In genomic region chr17:77428901-77429734, GRCh38 we compare ENCODE assay signal across 8 cellular contexts.
DNase-seq lines count a peak whose midpoint lies in the region; ATAC-seq and TF ChIP-seq lines count a peak whose summit lies in the region.

No MANE protein-coding gene starts in this region.

- no peaks in the 10 kb centered on the region for H4K20me1 ChIP-seq in OCI-LY3 (ENCODE audit: insufficient read depth, low read length)

- no peak for ATAC-seq in gastroesophageal sphincter
- no peak for ATAC-seq in GM21447 (IDR thresholded peaks at IDR 0.05; ENCODE audit: unreplicated experiment)

- H3K9me3 ChIP-seq in OCI-LY3 (ENCODE audit: insufficient read depth, low read length) (no peaks in the 10 kb centered on the region; the same call in 1 of the 2 replicates), gastroesophageal sphincter (no peaks in the 10 kb centered on the region)

- H3K27ac ChIP-seq in OCI-LY3 (ENCODE audit: low read length) (no peak overlapping the region), gastroesophageal sphincter (peak overlapping the region; percentile 91 to 99 (median 96))

- TF ChIP-seq POLR2A in gastroesophageal sphincter (IDR thresholded peaks at IDR 0.05), result no peak

- no peaks in the 10 kb centered on the region for H3K79me2 ChIP-seq in OCI-LY3 (ENCODE audit: low read length)

- TF ChIP-seq EP300 in gastroesophageal sphincter (IDR thresholded peaks at IDR 0.05), result no peak

- H3K4me1 ChIP-seq in OCI-LY3 (ENCODE audit: low read length) (peaks cover 38% of the 10 kb centered on the region), gastroesophageal sphincter (peaks cover 20 to 100% (median 83%) of the 10 kb centered on the region in 3 donors)

- H3K9ac ChIP-seq in OCI-LY3 (ENCODE audit: low read length), result no peak overlapping the region

- DNase-seq in CD1c-positive myeloid dendritic cell (ENCODE audit: extremely low spot score) (peak; percentile 69), posterior vena cava (ENCODE audit: low spot score) (peak; percentile 80), H4 (ENCODE audit: low spot score) (no peak), NCI-H2227 (lab: John Stamatoyannopoulos, UW; ENCODE audit: unreplicated experiment) (no peak)
- no peak for DNase-seq in activated CD4-positive, CD25-positive, alpha-beta regulatory T cell treated with anti-CD3 and anti-CD28 coated beads, Interleukin-2, amount 50 U/mL, for 72 hours

- H3K36me3 ChIP-seq in OCI-LY3 (replicated peaks; ENCODE audit: low read depth, low read length), result no peaks in the 10 kb centered on the region
- H3K36me3 ChIP-seq in gastroesophageal sphincter, result no peaks in the 10 kb centered on the region

- peaks cover 17% of the 10 kb centered on the region for H3K27me3 ChIP-seq in OCI-LY3 (ENCODE audit: low read depth, low read length)
- no peaks in the 10 kb centered on the region for H3K27me3 ChIP-seq in gastroesophageal sphincter

- H2AFZ ChIP-seq in OCI-LY3 (ENCODE audit: low read depth, low read length), result no peak overlapping the region

- no peak overlapping the region; the same call in 1 of the 2 replicates for H3K4me3 ChIP-seq in OCI-LY3 (ENCODE audit: low read length)
- no peak overlapping the region for H3K4me3 ChIP-seq in gastroesophageal sphincter

- H3K4me2 ChIP-seq in OCI-LY3 (ENCODE audit: low read length), result peak overlapping the region; percentile 51

- WGBS in gastroesophageal sphincter (ENCODE audit: low coverage in 1 of 2), 2 donors, result 38 to 62% methylated on average over 6 to 11 of the region's 24 CpGs

- intact Hi-C loops in posterior vena cava (cut with DNase I), result loop anchor here in 1 of 2 donors (5.0 kb wide), 1 partner anchor 97 kb away; no protein-coding TSS in a partner anchor

- TF ChIP-seq CTCF in OCI-LY3 (IDR thresholded peaks at IDR 0.05; ENCODE audit: low read depth, low read length) (no peak), gastroesophageal sphincter (IDR thresholded peaks at IDR 0.05) (no peak)

Comparison
In these comparisons a context has a peak if more than half of its experiments do, and no peak if none do; other contexts are left out.
1. DNase-seq: peak in CD1c-positive myeloid dendritic cell (single experiment) and posterior vena cava (single experiment); none in activated CD4-positive, CD25-positive, alpha-beta regulatory T cell treated with anti-CD3 and anti-CD28 coated beads, Interleukin-2, amount 50 U/mL, for 72 hours (single experiment), H4 (single experiment) and NCI-H2227 (single experiment).